13 cellular contexts compared by ENCODE assay signal in genomic region chr4:42489095-42489494, GRCh38.
A peak's percentile ranks its signal among the peaks of the same experiment; 100 is the strongest.
DNase-seq lines count a peak whose midpoint lies in the region; ATAC-seq and TF ChIP-seq lines count a peak whose summit lies in the region.
"Had no signal": no experiment of that assay in that cellular context is flagged by ENCODE, and none has a peak within 500 bp of the region (broad histone marks: within the 10 kb centered on the region; RNA-seq: fewer than 3 reads in every experiment).

No MANE protein-coding gene starts in this region.

- H3K4me1 Mint-ChIP-seq in WTC11 = peaks cover 71% of the 10 kb centered on the region
- peaks cover 22% of the 10 kb centered on the region for H3K4me1 Mint-ChIP-seq in activated CD8-positive, alpha-beta memory T cell treated with anti-CD3 and anti-CD28 coated beads, Interleukin-2, amount 10 ng/mL, durations not matched to agents 7 days and 5 days
- H3K4me1 Mint-ChIP-seq: activated CD4-positive, alpha-beta T cell treated with anti-CD3 and anti-CD28 coated beads, Interleukin-2, amount 10 ng/mL, durations not matched to agents 7 days and 5 days; CD14-positive monocyte had no signal

- DNase-seq in WTC11 (ENCODE audit: low spot score) = no peak
- no peak for DNase-seq in MG63
- DNase-seq in dedifferentiated amniotic fluid mesenchymal stem cell (ENCODE audit: extremely low spot score) = no peak
- DNase-seq in activated CD8-positive, alpha-beta memory T cell treated with anti-CD3 and anti-CD28 coated beads, Interleukin-2, amount 10 ng/mL, durations not matched to agents 7 days and 5 days = no peak
- DNase-seq in AG20443 (ENCODE audit: low spot score) = no peak
- DNase-seq: activated CD4-positive, alpha-beta T cell treated with anti-CD3 and anti-CD28 coated beads, Interleukin-2, amount 10 ng/mL, durations not matched to agents 7 days and 5 days; effector CD8-positive, alpha-beta T cell had no signal

- H3K27ac Mint-ChIP-seq in WTC11 = peak overlapping the region; percentile 85
- H3K27ac Mint-ChIP-seq in activated CD8-positive, alpha-beta memory T cell treated with anti-CD3 and anti-CD28 coated beads, Interleukin-2, amount 10 ng/mL, durations not matched to agents 7 days and 5 days = no peak overlapping the region
- H3K27ac Mint-ChIP-seq: activated CD4-positive, alpha-beta T cell treated with anti-CD3 and anti-CD28 coated beads, Interleukin-2, amount 10 ng/mL, durations not matched to agents 7 days and 5 days; CD14-positive monocyte had no signal

- TF ChIP-seq CTCF in WTC11 (IDR thresholded peaks at IDR 0.05) = no peak

- H3K27me3 Mint-ChIP-seq in WTC11 (ENCODE audit: low read depth) = no peaks in the 10 kb centered on the region
- H3K27me3 Mint-ChIP-seq in activated CD8-positive, alpha-beta memory T cell treated with anti-CD3 and anti-CD28 coated beads, Interleukin-2, amount 10 ng/mL, durations not matched to agents 7 days and 5 days = no peaks in the 10 kb centered on the region
- H3K27me3 Mint-ChIP-seq: activated CD4-positive, alpha-beta T cell treated with anti-CD3 and anti-CD28 coated beads, Interleukin-2, amount 10 ng/mL, durations not matched to agents 7 days and 5 days had no signal

- POLR2A ChIA-PET in WTC11 (lab: Charles Lee) = no interaction called here

- H3K27me3 ChIP-seq in MG63 = no peaks in the 10 kb centered on the region
- H3K27me3 ChIP-seq: SJSA1 had no signal

- H3K4me3 Mint-ChIP-seq in WTC11 = no peak overlapping the region
- H3K4me3 Mint-ChIP-seq in activated CD8-positive, alpha-beta memory T cell treated with anti-CD3 and anti-CD28 coated beads, Interleukin-2, amount 10 ng/mL, durations not matched to agents 7 days and 5 days = no peak overlapping the region
- H3K4me3 Mint-ChIP-seq: activated CD4-positive, alpha-beta T cell treated with anti-CD3 and anti-CD28 coated beads, Interleukin-2, amount 10 ng/mL, durations not matched to agents 7 days and 5 days; CD14-positive monocyte had no signal

- H3K36me3 Mint-ChIP-seq in WTC11 = no peaks in the 10 kb centered on the region
- H3K36me3 Mint-ChIP-seq in activated CD8-positive, alpha-beta memory T cell treated with anti-CD3 and anti-CD28 coated beads, Interleukin-2, amount 10 ng/mL, durations not matched to agents 7 days and 5 days = peaks cover 2% of the 10 kb centered on the region

- CTCF ChIA-PET in WTC11 (lab: Charles Lee) = interaction anchor here (1.0 to 1.8 kb wide), 3 partner anchors 22 to 26 kb away, joined by 3 to 5 read pairs (median 4); no protein-coding TSS in a partner anchor
- CTCF ChIA-PET in activated CD8-positive, alpha-beta memory T cell treated with anti-CD3 and anti-CD28 coated beads, Interleukin-2, amount 10 ng/mL, durations not matched to agents 7 days and 5 days (lab: Charles Lee) = interaction anchor here (0.9 kb wide), 1 partner anchor 31 kb away, joined by 3 read pairs; no protein-coding TSS in a partner anchor

- no peak overlapping the region for H3K4me3 ChIP-seq in MG63
- H3K4me3 ChIP-seq: SJSA1 had no signal

- no peaks in the 10 kb centered on the region for H3K9me3 ChIP-seq in MG63
- H3K9me3 ChIP-seq: SJSA1 had no signal

- H3K36me3 ChIP-seq in MG63 = no peaks in the 10 kb centered on the region
- H3K36me3 ChIP-seq: SJSA1 had no signal

- no peaks in the 10 kb centered on the region for H3K9me3 Mint-ChIP-seq in WTC11
- H3K9me3 Mint-ChIP-seq in activated CD8-positive, alpha-beta memory T cell treated with anti-CD3 and anti-CD28 coated beads, Interleukin-2, amount 10 ng/mL, durations not matched to agents 7 days and 5 days (ENCODE audit: low read depth) = no peaks in the 10 kb centered on the region
- H3K9me3 Mint-ChIP-seq: activated CD4-positive, alpha-beta T cell treated with anti-CD3 and anti-CD28 coated beads, Interleukin-2, amount 10 ng/mL, durations not matched to agents 7 days and 5 days; CD14-positive monocyte had no signal

- ATAC-seq in GM18511 (IDR thresholded peaks at IDR 0.05; ENCODE audit: unreplicated experiment) (peak; percentile 81), GM21381 (IDR thresholded peaks at IDR 0.05; ENCODE audit: unreplicated experiment) (peak; percentile 71), HG03025 (IDR thresholded peaks at IDR 0.05; ENCODE audit: low FRiP score, unreplicated experiment) (peak; percentile 57), WTC11 (peak; percentile 50)
- ATAC-seq in activated CD8-positive, alpha-beta memory T cell treated with anti-CD3 and anti-CD28 coated beads, Interleukin-2, amount 10 ng/mL, durations not matched to agents 7 days and 5 days = no peak
- ATAC-seq: HepG2 had no signal

TF ChIP-seq in WTC11, 78 proteins besides CTCF, POLR2A, EP300 and RAD21:
- TF ChIP-seq GTF2I (CRISPR knock-in tag; conservative IDR thresholded peaks at IDR 0.05) (no peak), USF2 (CRISPR knock-in tag; IDR thresholded peaks at IDR 0.05) (no peak), FOXJ3 (CRISPR knock-in tag; IDR thresholded peaks at IDR 0.05; ENCODE audit: borderline replicate concordance) (no peak), E2F4 (CRISPR knock-in tag; IDR thresholded peaks at IDR 0.05; ENCODE audit: borderline replicate concordance, low read depth) (no peak), ZNF219 (CRISPR knock-in tag; IDR thresholded peaks at IDR 0.05; ENCODE audit: borderline replicate concordance) (no peak), SMAD4 (CRISPR knock-in tag; IDR thresholded peaks at IDR 0.05) (no peak), GRHL2 (CRISPR knock-in tag; IDR thresholded peaks at IDR 0.05; ENCODE audit: insufficient replicate concordance, severe bottlenecking) (no peak), ATF1 (CRISPR knock-in tag; IDR thresholded peaks at IDR 0.05) (no peak), HMGA2 (CRISPR knock-in tag; IDR thresholded peaks at IDR 0.05) (no peak), ZMAT4 (CRISPR knock-in tag; IDR thresholded peaks at IDR 0.05) (no peak), NR2C2 (CRISPR knock-in tag; IDR thresholded peaks at IDR 0.05) (no peak)
